ENCODE assay signal across 22 cellular contexts in genomic region chr16:10678655-10679054, GRCh38. TPM values are rescaled to one million over a fixed set of nuclear protein-coding genes. Genes with fewer than 3 reads are reported as not detected.
DNase-seq lines count a peak whose midpoint lies in the region; ATAC-seq and TF ChIP-seq lines count a peak whose summit lies in the region.
"Had no signal": no experiment of that assay in that cellular context is flagged by ENCODE, and none has a peak within 500 bp of the region (broad histone marks: within the 10 kb centered on the region; RNA-seq: fewer than 3 reads in every experiment).

No MANE protein-coding gene starts in this region.

- no peak overlapping the region for H3K9ac ChIP-seq in neural progenitor cell
- H3K9ac ChIP-seq: GM23248 had no signal

- H3K4me3 ChIP-seq in SJCRH30 (no peak overlapping the region), neural progenitor cell (no peak overlapping the region), body of pancreas (no peak overlapping the region)
- H3K4me3 ChIP-seq: colonic mucosa, GM23248, psoas muscle, SJSA1, smooth muscle cell, thoracic aorta had no signal

- no peaks in the 10 kb centered on the region for H3K4me1 ChIP-seq in SJCRH30
- peaks cover 11% of the 10 kb centered on the region for H3K4me1 ChIP-seq in neural progenitor cell
- H3K4me1 ChIP-seq in body of pancreas = no peaks in the 10 kb centered on the region
- H3K4me1 ChIP-seq: colonic mucosa, psoas muscle, SJSA1 had no signal

- peaks cover 10% of the 10 kb centered on the region for H3K4me1 Mint-ChIP-seq in neural progenitor cell
- H3K4me1 Mint-ChIP-seq: natural killer cell had no signal

- peaks cover 13% of the 10 kb centered on the region for H3F3A ChIP-seq in neural progenitor cell (ENCODE audit: low read depth)

- no peaks in the 10 kb centered on the region for H3K36me3 ChIP-seq in SJCRH30
- no peaks in the 10 kb centered on the region for H3K36me3 ChIP-seq in neural progenitor cell
- H3K36me3 ChIP-seq in body of pancreas (replicated peaks in 1 of 2; ENCODE audit: insufficient read depth in 1 of 2, low read depth in 2 of 2) = no peaks in the 10 kb centered on the region
- H3K36me3 ChIP-seq: colonic mucosa, SJSA1, thoracic aorta had no signal

- DNase-seq in ELF-1 (ENCODE audit: low read depth, low spot score) (peak; percentile 61), NCI-H1436 treated with DMSO at 0.1 percent for 48 hours (lab: John Stamatoyannopoulos, UW) (peak; percentile 80), SJCRH30 (peak; percentile 9 to 27), neural progenitor cell (ENCODE audit: low spot score) (peak; percentile 72), body of pancreas (no peak), NOMO-1 treated with dmso at 0.1 percent for 144 hours (lab: John Stamatoyannopoulos, UW; ENCODE audit: unreplicated experiment) (no peak), DMS114 treated with DMSO at 0.1 percent for 48 hours (lab: John Stamatoyannopoulos, UW; ENCODE audit: unreplicated experiment) (no peak), substantia nigra (lab: John Stamatoyannopoulos, UW) (no peak)
- DNase-seq: activated T-cell treated with anti-CD3 and anti-CD28 coated beads, Interleukin-2, amount 50 U/mL, for 48 hours; Calu3; colonic mucosa; GM23248; mammary epithelial cell; natural killer cell; NCI-H446 treated with DMSO at 0.1 percent for 48 hours; OCI-M1; psoas muscle had no signal

- H3K79me2 ChIP-seq in neural progenitor cell (ENCODE audit: low read depth) = no peaks in the 10 kb centered on the region

- H3K4me3 Mint-ChIP-seq in neural progenitor cell = no peak overlapping the region
- H3K4me3 Mint-ChIP-seq: activated naive CD8-positive, alpha-beta T cell; natural killer cell had no signal

- peak overlapping the region; percentile 61 for H3K4me2 ChIP-seq in neural progenitor cell
- H3K4me2 ChIP-seq: smooth muscle cell had no signal

- no peaks in the 10 kb centered on the region for H3K36me3 Mint-ChIP-seq in neural progenitor cell
- H3K36me3 Mint-ChIP-seq: activated naive CD8-positive, alpha-beta T cell; natural killer cell had no signal

- H2AFZ ChIP-seq in neural progenitor cell (replicated peaks) = no peak overlapping the region
- H2AFZ ChIP-seq: GM23248 had no signal

- intact Hi-C loops in body of pancreas (cut with DNase I) = no loop called here

- H3K27me3 ChIP-seq in SJCRH30 (0 out of 2 replicates have a peak, but pooled peaks cover 3% of the 10 kb centered on the region), neural progenitor cell (no peaks in the 10 kb centered on the region), body of pancreas (no peaks in the 10 kb centered on the region)
- H3K27me3 ChIP-seq: colonic mucosa, SJSA1 had no signal

- no peaks in the 10 kb centered on the region for H4K20me1 ChIP-seq in neural progenitor cell (ENCODE audit: low read depth)

- no peak for TF ChIP-seq POLR2A in body of pancreas (IDR thresholded peaks at IDR 0.05)

- peaks cover 3% of the 10 kb centered on the region for H3K9me3 Mint-ChIP-seq in neural progenitor cell
- H3K9me3 Mint-ChIP-seq: natural killer cell had no signal

- no peak for ATAC-seq in body of pancreas
- ATAC-seq: natural killer cell, psoas muscle had no signal

- H3K27me3 Mint-ChIP-seq in neural progenitor cell (ENCODE audit: insufficient read depth, low read depth) = peaks cover 18% of the 10 kb centered on the region
- H3K27me3 Mint-ChIP-seq: activated naive CD8-positive, alpha-beta T cell had no signal

- H3K9me3 ChIP-seq in SJCRH30 (replicated peaks) = no peaks in the 10 kb centered on the region
- no peaks in the 10 kb centered on the region for H3K9me3 ChIP-seq in neural progenitor cell (ENCODE audit: low read depth)
- H3K9me3 ChIP-seq in body of pancreas = no peaks in the 10 kb centered on the region
- H3K9me3 ChIP-seq: colonic mucosa, psoas muscle, SJSA1, thoracic aorta had no signal

- H3K27ac ChIP-seq in SJCRH30 = no peak overlapping the region
- peak overlapping the region; percentile 47 for H3K27ac ChIP-seq in neural progenitor cell
- H3K27ac ChIP-seq in body of pancreas = no peak overlapping the region
- H3K27ac ChIP-seq in substantia nigra (ENCODE audit: low read depth, low read length, poor library complexity, severe bottlenecking) = no peak overlapping the region
- H3K27ac ChIP-seq: colonic mucosa, GM23248, psoas muscle, SJSA1, thoracic aorta had no signal

- peak overlapping the region; percentile 95 for H3K27ac Mint-ChIP-seq in neural progenitor cell
- H3K27ac Mint-ChIP-seq: activated naive CD8-positive, alpha-beta T cell; natural killer cell had no signal

- 53 to 80% methylated on average over 2 of the region's 2 CpGs for WGBS in body of pancreas, 2 donors

- TF ChIP-seq CTCF in neural progenitor cell (IDR thresholded peaks at IDR 0.05) (no peak), body of pancreas (IDR thresholded peaks at IDR 0.05) (no peak)

RNA-seq across cellular contexts. Expression of gene TEKT5, which starts 16.1 kb away (rescaled TPM):
- 0.12 TPM in 1 of 2 replicates, not detected in the other for total RNA-seq in SJCRH30 (2014; rRNA removed; shearing (Covaris generic))
- total RNA-seq in neural progenitor cell (ENCODE audit: low replicate concordance) = 0.07 and 0.50 TPM in 2 replicates
- total RNA-seq in body of pancreas = not detected
- total RNA-seq: Calu3; GM23248; psoas muscle; SJSA1; smooth muscle cell; T-helper 2 cell treated with Interferon-gamma antibody and Interleukin-4, amounts not matched to agents 100 ng/mL and 5 ng/mL, for 36 hours; thoracic aorta had no signal

Comparison
In these comparisons a context has a peak if more than half of its experiments do, and no peak if none do; other contexts are left out.
1. DNase-seq: peak in ELF-1 (single experiment), NCI-H1436 treated with DMSO at 0.1 percent for 48 hours (single experiment), SJCRH30 (2 of 2) and neural progenitor cell (single experiment); none in body of pancreas (0 of 4), NOMO-1 treated with dmso at 0.1 percent for 144 hours (single experiment), DMS114 treated with DMSO at 0.1 percent for 48 hours (single experiment) and substantia nigra (0 of 49).